ENCODE assay signal across 2 cellular contexts in the genomic region with DNA sequence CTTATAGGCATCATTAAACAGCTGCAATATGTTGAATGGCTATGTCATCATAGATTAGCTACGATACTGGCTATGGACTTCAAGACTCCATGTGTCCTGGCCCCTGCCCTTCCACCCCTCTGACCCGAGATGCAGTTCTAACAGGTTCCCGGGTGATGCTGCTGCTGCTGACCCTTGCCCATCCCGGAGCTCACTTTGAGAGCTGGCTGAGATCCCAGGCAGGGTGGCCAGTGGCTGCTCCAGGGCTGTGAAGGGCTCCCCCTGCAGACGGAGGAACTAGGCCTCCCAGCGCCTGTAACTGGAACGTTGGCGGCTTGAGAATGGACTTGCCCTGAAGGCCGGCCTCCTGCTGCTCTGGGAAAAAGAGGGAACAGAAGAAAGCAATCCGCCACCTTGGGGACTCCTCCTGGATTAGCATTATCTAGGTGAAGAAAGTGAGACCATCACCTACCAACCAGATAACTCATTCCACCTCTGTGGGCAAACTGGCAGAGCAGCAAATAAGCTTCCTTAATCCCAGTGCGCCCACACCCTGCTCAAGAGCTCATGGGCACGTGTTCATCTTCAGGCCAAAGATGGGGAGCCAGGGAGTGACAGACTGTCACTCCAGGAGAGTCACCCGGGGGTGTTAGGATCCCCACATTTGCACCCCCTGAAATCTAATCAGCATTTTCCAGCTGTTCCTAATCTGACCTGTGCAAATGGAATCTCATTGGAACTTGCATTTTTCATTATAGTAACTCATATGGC.
A peak's percentile ranks its signal among the peaks of the same experiment; 100 is the strongest.
TF ChIP-seq lines count a peak whose summit lies in the region.

No MANE protein-coding gene starts in this region.

TF ChIP-seq in K562, 482 proteins besides CTCF, POLR2A, EP300 and RAD21 (continued from another document and continues in another):
- TF ChIP-seq ZKSCAN8 (CRISPR knock-in tag; IDR thresholded peaks at IDR 0.05) (0 out of 2 replicates have a peak, but pooled peaks have one; percentile 19), TOE1 (IDR thresholded peaks at IDR 0.05; ENCODE audit: borderline replicate concordance) (no peak; the same call in 1 of the 2 replicates), TOE1 (CRISPR knock-in tag; IDR thresholded peaks at IDR 0.05; ENCODE audit: borderline replicate concordance, low read depth) (0 out of 2 replicates have a peak, but pooled peaks have one; percentile 83), EZH2 (IDR thresholded peaks at IDR 0.05; ENCODE audit: borderline replicate concordance, low read depth, low read length) (no peak), ZNF75A (CRISPR knock-in tag; IDR thresholded peaks at IDR 0.05) (no peak), POLR2B (IDR thresholded peaks at IDR 0.05; ENCODE audit: low read depth, partially characterized antibody) (no peak), SOX6 (IDR thresholded peaks at IDR 0.05) (0 out of 2 replicates have a peak, but pooled peaks have one; percentile 6), KDM1A (IDR thresholded peaks at IDR 0.05) (peak in 1 of 2 experiments; percentile 13; a peak in 1 of 4 replicates), ZNF583 (CRISPR knock-in tag; IDR thresholded peaks at IDR 0.05) (no peak), SREBF2 (CRISPR knock-in tag; IDR thresholded peaks at IDR 0.05) (no peak), CREM (IDR thresholded peaks at IDR 0.05; ENCODE audit: low read depth) (peak; percentile 34; the same call in 1 of the 2 replicates), NELFE (IDR thresholded peaks at IDR 0.05; ENCODE audit: insufficient read depth, insufficient read length) (no peak), MYC (IDR thresholded peaks at IDR 0.05; ENCODE audit: low read depth, low read length) (peak; percentile 31; the same call in 1 of the 2 replicates), MYC (CRISPR knock-in tag; IDR thresholded peaks at IDR 0.05; ENCODE audit: borderline replicate concordance, low read depth) (no peak), CBFA2T2 (conservative IDR thresholded peaks at IDR 0.05) (peak; percentile 49), POLR3G (IDR thresholded peaks at IDR 0.05; ENCODE audit: extremely low read depth, insufficient read length, insufficient replicate concordance) (no peak), NFIC (IDR thresholded peaks at IDR 0.05) (peak; percentile 81), MLLT1 (IDR thresholded peaks at IDR 0.05) (no peak), KAT7 (CRISPR knock-in tag; IDR thresholded peaks at IDR 0.05; ENCODE audit: borderline replicate concordance) (0 out of 2 replicates have a peak, but pooled peaks have one; percentile 64), XRCC5 (IDR thresholded peaks at IDR 0.05; ENCODE audit: low read depth, low read length) (peak; percentile 70; the same call in 1 of the 2 replicates), ATF1 (CRISPR knock-in tag; IDR thresholded peaks at IDR 0.05) (no peak), ATF1 (tag; IDR thresholded peaks at IDR 0.05) (peak; percentile 45; the same call in 1 of the 2 replicates), DDX20 (tag; IDR thresholded peaks at IDR 0.05; ENCODE audit: low read depth) (no peak), PPARD (CRISPR knock-in tag; IDR thresholded peaks at IDR 0.05) (no peak), TCF3 (CRISPR knock-in tag; IDR thresholded peaks at IDR 0.05) (peak; percentile 69), SP2 (IDR thresholded peaks at IDR 0.05; ENCODE audit: extremely low read depth, low read depth, low read length, poor library complexity, severe bottlenecking) (no peak), LEF1 (IDR thresholded peaks at IDR 0.05) (no peak), ZNF77 (CRISPR knock-in tag; IDR thresholded peaks at IDR 0.05) (no peak), CREBBP (IDR thresholded peaks at IDR 0.05; ENCODE audit: low read depth, low read length) (no peak), YBX1 (IDR thresholded peaks at IDR 0.05) (no peak)
- TF ChIP-seq, protein P1, sequence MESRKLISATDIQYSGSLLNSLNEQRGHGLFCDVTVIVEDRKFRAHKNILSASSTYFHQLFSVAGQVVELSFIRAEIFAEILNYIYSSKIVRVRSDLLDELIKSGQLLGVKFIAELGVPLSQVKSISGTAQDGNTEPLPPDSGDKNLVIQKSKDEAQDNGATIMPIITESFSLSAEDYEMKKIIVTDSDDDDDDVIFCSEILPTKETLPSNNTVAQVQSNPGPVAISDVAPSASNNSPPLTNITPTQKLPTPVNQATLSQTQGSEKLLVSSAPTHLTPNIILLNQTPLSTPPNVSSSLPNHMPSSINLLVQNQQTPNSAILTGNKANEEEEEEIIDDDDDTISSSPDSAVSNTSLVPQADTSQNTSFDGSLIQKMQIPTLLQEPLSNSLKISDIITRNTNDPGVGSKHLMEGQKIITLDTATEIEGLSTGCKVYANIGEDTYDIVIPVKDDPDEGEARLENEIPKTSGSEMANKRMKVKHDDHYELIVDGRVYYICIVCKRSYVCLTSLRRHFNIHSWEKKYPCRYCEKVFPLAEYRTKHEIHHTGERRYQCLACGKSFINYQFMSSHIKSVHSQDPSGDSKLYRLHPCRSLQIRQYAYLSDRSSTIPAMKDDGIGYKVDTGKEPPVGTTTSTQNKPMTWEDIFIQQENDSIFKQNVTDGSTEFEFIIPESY (CRISPR knock-in tag; IDR thresholded peaks at IDR 0.05) = peak; percentile 91
- TF ChIP-seq, protein P2, sequence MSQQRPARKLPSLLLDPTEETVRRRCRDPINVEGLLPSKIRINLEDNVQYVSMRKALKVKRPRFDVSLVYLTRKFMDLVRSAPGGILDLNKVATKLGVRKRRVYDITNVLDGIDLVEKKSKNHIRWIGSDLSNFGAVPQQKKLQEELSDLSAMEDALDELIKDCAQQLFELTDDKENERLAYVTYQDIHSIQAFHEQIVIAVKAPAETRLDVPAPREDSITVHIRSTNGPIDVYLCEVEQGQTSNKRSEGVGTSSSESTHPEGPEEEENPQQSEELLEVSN (IDR thresholded peaks at IDR 0.05; ENCODE audit: borderline replicate concordance in 1 of 2, extremely low read depth in 1 of 2, insufficient read depth in 1 of 2, insufficient read length in 1 of 2, low read depth in 1 of 2, low read length in 1 of 2, poor library complexity in 1 of 2, severe bottlenecking in 1 of 2) = peak in 1 of 2 experiments; percentile 46
- TF ChIP-seq, protein P3, sequence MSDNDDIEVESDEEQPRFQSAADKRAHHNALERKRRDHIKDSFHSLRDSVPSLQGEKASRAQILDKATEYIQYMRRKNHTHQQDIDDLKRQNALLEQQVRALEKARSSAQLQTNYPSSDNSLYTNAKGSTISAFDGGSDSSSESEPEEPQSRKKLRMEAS (CRISPR knock-in tag; IDR thresholded peaks at IDR 0.05) = peak; percentile 72; the same call in 1 of the 2 replicates

TF ChIP-seq in HepG2, 621 proteins besides CTCF, POLR2A, EP300 and RAD21 (continued from another document and continues in another):
- TF ChIP-seq, protein P4, sequence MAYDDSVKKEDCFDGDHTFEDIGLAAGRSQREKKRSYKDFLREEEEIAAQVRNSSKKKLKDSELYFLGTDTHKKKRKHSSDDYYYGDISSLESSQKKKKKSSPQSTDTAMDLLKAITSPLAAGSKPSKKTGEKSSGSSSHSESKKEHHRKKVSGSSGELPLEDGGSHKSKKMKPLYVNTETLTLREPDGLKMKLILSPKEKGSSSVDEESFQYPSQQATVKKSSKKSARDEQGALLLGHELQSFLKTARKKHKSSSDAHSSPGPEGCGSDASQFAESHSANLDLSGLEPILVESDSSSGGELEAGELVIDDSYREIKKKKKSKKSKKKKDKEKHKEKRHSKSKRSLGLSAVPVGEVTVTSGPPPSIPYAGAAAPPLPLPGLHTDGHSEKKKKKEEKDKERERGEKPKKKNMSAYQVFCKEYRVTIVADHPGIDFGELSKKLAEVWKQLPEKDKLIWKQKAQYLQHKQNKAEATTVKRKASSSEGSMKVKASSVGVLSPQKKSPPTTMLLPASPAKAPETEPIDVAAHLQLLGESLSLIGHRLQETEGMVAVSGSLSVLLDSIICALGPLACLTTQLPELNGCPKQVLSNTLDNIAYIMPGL (CRISPR knock-in tag; IDR thresholded peaks at IDR 0.05; ENCODE audit: borderline replicate concordance in 1 of 2, low read depth in 1 of 2) = peak; percentile 33 to 68; a peak in 2 of 4 replicates
- no peak for TF ChIP-seq MED8 (CRISPR knock-in tag; IDR thresholded peaks at IDR 0.05; ENCODE audit: insufficient replicate concordance)
- no peak for TF ChIP-seq MEIS2 (CRISPR knock-in tag; IDR thresholded peaks at IDR 0.05)
- 0 out of 2 replicates have a peak, but pooled peaks have one; percentile 39 for TF ChIP-seq REPIN1 (CRISPR knock-in tag; IDR thresholded peaks at IDR 0.05; ENCODE audit: borderline replicate concordance, low read depth)
- TF ChIP-seq, protein P5, sequence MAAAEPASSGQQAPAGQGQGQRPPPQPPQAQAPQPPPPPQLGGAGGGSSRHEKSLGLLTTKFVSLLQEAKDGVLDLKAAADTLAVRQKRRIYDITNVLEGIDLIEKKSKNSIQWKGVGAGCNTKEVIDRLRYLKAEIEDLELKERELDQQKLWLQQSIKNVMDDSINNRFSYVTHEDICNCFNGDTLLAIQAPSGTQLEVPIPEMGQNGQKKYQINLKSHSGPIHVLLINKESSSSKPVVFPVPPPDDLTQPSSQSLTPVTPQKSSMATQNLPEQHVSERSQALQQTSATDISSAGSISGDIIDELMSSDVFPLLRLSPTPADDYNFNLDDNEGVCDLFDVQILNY (CRISPR knock-in tag; conservative IDR thresholded peaks at IDR 0.05) = no peak
- TF ChIP-seq, protein P6, sequence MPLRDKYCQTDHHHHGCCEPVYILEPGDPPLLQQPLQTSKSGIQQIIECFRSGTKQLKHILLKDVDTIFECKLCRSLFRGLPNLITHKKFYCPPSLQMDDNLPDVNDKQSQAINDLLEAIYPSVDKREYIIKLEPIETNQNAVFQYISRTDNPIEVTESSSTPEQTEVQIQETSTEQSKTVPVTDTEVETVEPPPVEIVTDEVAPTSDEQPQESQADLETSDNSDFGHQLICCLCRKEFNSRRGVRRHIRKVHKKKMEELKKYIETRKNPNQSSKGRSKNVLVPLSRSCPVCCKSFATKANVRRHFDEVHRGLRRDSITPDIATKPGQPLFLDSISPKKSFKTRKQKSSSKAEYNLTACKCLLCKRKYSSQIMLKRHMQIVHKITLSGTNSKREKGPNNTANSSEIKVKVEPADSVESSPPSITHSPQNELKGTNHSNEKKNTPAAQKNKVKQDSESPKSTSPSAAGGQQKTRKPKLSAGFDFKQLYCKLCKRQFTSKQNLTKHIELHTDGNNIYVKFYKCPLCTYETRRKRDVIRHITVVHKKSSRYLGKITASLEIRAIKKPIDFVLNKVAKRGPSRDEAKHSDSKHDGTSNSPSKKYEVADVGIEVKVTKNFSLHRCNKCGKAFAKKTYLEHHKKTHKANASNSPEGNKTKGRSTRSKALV (CRISPR knock-in tag; IDR thresholded peaks at IDR 0.05) = no peak
- TF ChIP-seq FOXK1 (CRISPR knock-in tag; IDR thresholded peaks at IDR 0.05; ENCODE audit: borderline replicate concordance, low read depth) = no peak
- TF ChIP-seq, protein P7, sequence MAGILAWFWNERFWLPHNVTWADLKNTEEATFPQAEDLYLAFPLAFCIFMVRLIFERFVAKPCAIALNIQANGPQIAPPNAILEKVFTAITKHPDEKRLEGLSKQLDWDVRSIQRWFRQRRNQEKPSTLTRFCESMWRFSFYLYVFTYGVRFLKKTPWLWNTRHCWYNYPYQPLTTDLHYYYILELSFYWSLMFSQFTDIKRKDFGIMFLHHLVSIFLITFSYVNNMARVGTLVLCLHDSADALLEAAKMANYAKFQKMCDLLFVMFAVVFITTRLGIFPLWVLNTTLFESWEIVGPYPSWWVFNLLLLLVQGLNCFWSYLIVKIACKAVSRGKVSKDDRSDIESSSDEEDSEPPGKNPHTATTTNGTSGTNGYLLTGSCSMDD (CRISPR knock-in tag; IDR thresholded peaks at IDR 0.05) = no peak
- no peak for TF ChIP-seq ZNF629 (CRISPR knock-in tag; conservative IDR thresholded peaks at IDR 0.05)
- 0 out of 2 replicates have a peak, but pooled peaks have one; percentile 37 for TF ChIP-seq ZFY (CRISPR knock-in tag; IDR thresholded peaks at IDR 0.05)
- no peak for TF ChIP-seq CBX1 (IDR thresholded peaks at IDR 0.05; ENCODE audit: low read depth)
- no peak for TF ChIP-seq CREBL2 (CRISPR knock-in tag; IDR thresholded peaks at IDR 0.05; ENCODE audit: borderline replicate concordance)
- TF ChIP-seq JUNB (CRISPR knock-in tag; IDR thresholded peaks at IDR 0.05; ENCODE audit: borderline replicate concordance) = no peak
- 0 out of 2 replicates have a peak, but pooled peaks have one; percentile 18 for TF ChIP-seq NR2C2 (CRISPR knock-in tag; IDR thresholded peaks at IDR 0.05; ENCODE audit: borderline replicate concordance)
- 0 out of 2 replicates have a peak, but pooled peaks have one; percentile 45 for TF ChIP-seq IRF2 (CRISPR knock-in tag; IDR thresholded peaks at IDR 0.05)
- no peak for TF ChIP-seq WIZ (CRISPR knock-in tag; IDR thresholded peaks at IDR 0.05)
- TF ChIP-seq FOXK2 (IDR thresholded peaks at IDR 0.05) = no peak
- TF ChIP-seq ZNF788 (CRISPR knock-in tag; IDR thresholded peaks at IDR 0.05; ENCODE audit: borderline replicate concordance) = peak; percentile 37; the same call in 1 of the 2 replicates
- no peak for TF ChIP-seq MTERF4 (CRISPR knock-in tag; IDR thresholded peaks at IDR 0.05)
- TF ChIP-seq ZMAT3 (CRISPR knock-in tag; conservative IDR thresholded peaks at IDR 0.05) = no peak
- TF ChIP-seq KDM2A (CRISPR knock-in tag; IDR thresholded peaks at IDR 0.05; ENCODE audit: borderline replicate concordance, low read depth) = peak; percentile 61; the same call in 1 of the 2 replicates
- 0 out of 2 replicates have a peak, but pooled peaks have one; percentile 25 for TF ChIP-seq ZNF792 (CRISPR knock-in tag; IDR thresholded peaks at IDR 0.05)
- TF ChIP-seq ZNF670 (CRISPR knock-in tag; IDR thresholded peaks at IDR 0.05; ENCODE audit: borderline replicate concordance) = no peak
- TF ChIP-seq ZNF879 (CRISPR knock-in tag; IDR thresholded peaks at IDR 0.05) = no peak
- TF ChIP-seq MLX (CRISPR knock-in tag; IDR thresholded peaks at IDR 0.05) = no peak
- TF ChIP-seq, protein P8, sequence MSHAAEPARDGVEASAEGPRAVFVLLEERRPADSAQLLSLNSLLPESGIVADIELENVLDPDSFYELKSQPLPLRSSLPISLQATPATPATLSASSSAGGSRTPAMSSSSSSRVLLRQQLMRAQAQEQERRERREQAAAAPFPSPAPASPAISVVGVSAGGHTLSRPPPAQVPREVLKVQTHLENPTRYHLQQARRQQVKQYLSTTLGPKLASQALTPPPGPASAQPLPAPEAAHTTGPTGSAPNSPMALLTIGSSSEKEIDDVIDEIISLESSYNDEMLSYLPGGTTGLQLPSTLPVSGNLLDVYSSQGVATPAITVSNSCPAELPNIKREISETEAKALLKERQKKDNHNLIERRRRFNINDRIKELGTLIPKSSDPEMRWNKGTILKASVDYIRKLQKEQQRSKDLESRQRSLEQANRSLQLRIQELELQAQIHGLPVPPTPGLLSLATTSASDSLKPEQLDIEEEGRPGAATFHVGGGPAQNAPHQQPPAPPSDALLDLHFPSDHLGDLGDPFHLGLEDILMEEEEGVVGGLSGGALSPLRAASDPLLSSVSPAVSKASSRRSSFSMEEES (CRISPR knock-in tag; IDR thresholded peaks at IDR 0.05) = no peak
- TF ChIP-seq AGO2 (optimal IDR thresholded peaks at IDR 0.05; ENCODE audit: low read depth, low read length) = no peak
- TF ChIP-seq ZNF10 (CRISPR knock-in tag; IDR thresholded peaks at IDR 0.05; ENCODE audit: borderline replicate concordance, low read depth) = no peak
